1 cellular context compared by ENCODE assay signal in genomic region chr14:29028973-29029582, GRCh38.
TF ChIP-seq lines count a peak whose summit lies in the region.

No MANE protein-coding gene starts in this region.

TF ChIP-seq in HepG2, 621 proteins besides CTCF, POLR2A, EP300 and RAD21 (continued from another document and continues in another):
- TF ChIP-seq E2F1 (CRISPR knock-in tag; IDR thresholded peaks at IDR 0.05), result peak; percentile 80
- TF ChIP-seq JUND (CRISPR knock-in tag; IDR thresholded peaks at IDR 0.05), result peak; percentile 89
- 0 out of 2 replicates have a peak, but pooled peaks have one; percentile 91 for TF ChIP-seq ZNF569 (CRISPR knock-in tag; IDR thresholded peaks at IDR 0.05; ENCODE audit: borderline replicate concordance)
- no peak for TF ChIP-seq ZNF749 (CRISPR knock-in tag; IDR thresholded peaks at IDR 0.05; ENCODE audit: borderline replicate concordance)
- no peak for TF ChIP-seq ZNF496 (CRISPR knock-in tag; IDR thresholded peaks at IDR 0.05; ENCODE audit: insufficient replicate concordance)
- TF ChIP-seq ZNF788 (CRISPR knock-in tag; IDR thresholded peaks at IDR 0.05; ENCODE audit: borderline replicate concordance), result peak; percentile 98
- TF ChIP-seq ZNF484 (CRISPR knock-in tag; IDR thresholded peaks at IDR 0.05; ENCODE audit: borderline replicate concordance, low read depth), result no peak
- 0 out of 2 replicates have a peak, but pooled peaks have one; percentile 65 for TF ChIP-seq ZBTB8A (CRISPR knock-in tag; IDR thresholded peaks at IDR 0.05; ENCODE audit: borderline replicate concordance, low read depth)
- no peak for TF ChIP-seq NR1H2 (CRISPR knock-in tag; IDR thresholded peaks at IDR 0.05; ENCODE audit: borderline replicate concordance, low read depth)
- peak; percentile 78; the same call in 1 of the 2 replicates for TF ChIP-seq THRA (CRISPR knock-in tag; IDR thresholded peaks at IDR 0.05; ENCODE audit: borderline replicate concordance)
- TF ChIP-seq YY1 (IDR thresholded peaks at IDR 0.05; ENCODE audit: insufficient read depth, insufficient replicate concordance, low read depth, low read length), result peak; percentile 92
- TF ChIP-seq, protein P1, sequence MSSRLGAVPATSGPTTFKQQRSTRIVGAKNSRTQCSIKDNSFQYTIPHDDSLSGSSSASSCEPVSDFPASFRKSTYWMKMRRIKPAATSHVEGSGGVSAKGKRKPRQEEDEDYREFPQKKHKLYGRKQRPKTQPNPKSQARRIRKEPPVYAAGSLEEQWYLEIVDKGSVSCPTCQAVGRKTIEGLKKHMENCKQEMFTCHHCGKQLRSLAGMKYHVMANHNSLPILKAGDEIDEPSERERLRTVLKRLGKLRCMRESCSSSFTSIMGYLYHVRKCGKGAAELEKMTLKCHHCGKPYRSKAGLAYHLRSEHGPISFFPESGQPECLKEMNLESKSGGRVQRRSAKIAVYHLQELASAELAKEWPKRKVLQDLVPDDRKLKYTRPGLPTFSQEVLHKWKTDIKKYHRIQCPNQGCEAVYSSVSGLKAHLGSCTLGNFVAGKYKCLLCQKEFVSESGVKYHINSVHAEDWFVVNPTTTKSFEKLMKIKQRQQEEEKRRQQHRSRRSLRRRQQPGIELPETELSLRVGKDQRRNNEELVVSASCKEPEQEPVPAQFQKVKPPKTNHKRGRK (CRISPR knock-in tag; IDR thresholded peaks at IDR 0.05), result peak; percentile 90; the same call in 1 of the 2 replicates
- TF ChIP-seq, protein P2, sequence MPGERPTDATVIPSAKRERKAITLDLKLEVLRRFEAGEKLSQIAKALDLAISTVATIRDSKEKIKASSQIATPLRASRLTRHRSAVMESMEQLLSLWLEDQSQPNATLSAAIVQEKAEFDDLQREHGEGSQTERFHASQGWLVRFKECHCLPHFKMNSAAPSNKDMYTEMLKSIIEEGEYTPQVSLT (CRISPR knock-in tag; IDR thresholded peaks at IDR 0.05; ENCODE audit: borderline replicate concordance, low read depth), result no peak
- peak; percentile 83 for TF ChIP-seq SOX13 (IDR thresholded peaks at IDR 0.05)
- peak in 1 of 2 experiments; percentile 86; a peak in 2 of 4 replicates for TF ChIP-seq SOX13 (CRISPR knock-in tag; conservative IDR thresholded peaks at IDR 0.05 in 1 of 2, IDR thresholded peaks at IDR 0.05 in 1 of 2)
- TF ChIP-seq KMT2A (CRISPR knock-in tag; IDR thresholded peaks at IDR 0.05), result no peak
- 0 out of 2 replicates have a peak, but pooled peaks have one; percentile 31 for TF ChIP-seq ISX (CRISPR knock-in tag; conservative IDR thresholded peaks at IDR 0.05)
- peak; percentile 92 for TF ChIP-seq PHF5A (CRISPR knock-in tag; IDR thresholded peaks at IDR 0.05; ENCODE audit: low read depth, unreplicated experiment)
- TF ChIP-seq MEIS2 (CRISPR knock-in tag; IDR thresholded peaks at IDR 0.05), result peak; percentile 91
- no peak for TF ChIP-seq ZNF224 (CRISPR knock-in tag; IDR thresholded peaks at IDR 0.05)
- TF ChIP-seq HNRNPK (IDR thresholded peaks at IDR 0.05; ENCODE audit: low read depth, low read length, poor library complexity, severe bottlenecking), result no peak
- TF ChIP-seq, protein P3, sequence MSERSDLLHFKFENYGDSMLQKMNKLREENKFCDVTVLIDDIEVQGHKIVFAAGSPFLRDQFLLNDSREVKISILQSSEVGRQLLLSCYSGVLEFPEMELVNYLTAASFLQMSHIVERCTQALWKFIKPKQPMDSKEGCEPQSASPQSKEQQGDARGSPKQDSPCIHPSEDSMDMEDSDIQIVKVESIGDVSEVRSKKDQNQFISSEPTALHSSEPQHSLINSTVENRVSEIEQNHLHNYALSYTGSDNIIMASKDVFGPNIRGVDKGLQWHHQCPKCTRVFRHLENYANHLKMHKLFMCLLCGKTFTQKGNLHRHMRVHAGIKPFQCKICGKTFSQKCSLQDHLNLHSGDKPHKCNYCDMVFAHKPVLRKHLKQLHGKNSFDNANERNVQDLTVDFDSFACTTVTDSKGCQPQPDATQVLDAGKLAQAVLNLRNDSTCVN (CRISPR knock-in tag; IDR thresholded peaks at IDR 0.05; ENCODE audit: borderline replicate concordance), result peak; percentile 98
- peak; percentile 22; the same call in 1 of the 2 replicates for TF ChIP-seq TIGD3 (CRISPR knock-in tag; IDR thresholded peaks at IDR 0.05; ENCODE audit: borderline replicate concordance)
- TF ChIP-seq, protein P4, sequence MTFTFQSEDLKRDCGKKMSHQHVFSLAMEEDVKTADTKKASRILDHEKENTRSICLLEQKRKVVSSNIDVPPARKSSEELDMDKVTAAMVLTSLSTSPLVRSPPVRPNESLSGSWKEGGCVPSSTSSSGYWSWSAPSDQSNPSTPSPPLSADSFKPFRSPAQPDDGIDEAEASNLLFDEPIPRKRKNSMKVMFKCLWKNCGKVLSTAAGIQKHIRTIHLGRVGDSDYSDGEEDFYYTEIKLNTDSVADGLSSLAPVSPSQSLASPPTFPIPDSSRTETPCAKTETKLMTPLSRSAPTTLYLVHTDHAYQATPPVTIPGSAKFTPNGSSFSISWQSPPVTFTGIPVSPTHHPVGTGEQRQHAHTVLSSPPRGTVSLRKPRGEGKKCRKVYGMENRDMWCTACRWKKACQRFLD (CRISPR knock-in tag; IDR thresholded peaks at IDR 0.05; ENCODE audit: borderline replicate concordance), result no peak; the same call in 1 of the 2 replicates
- TF ChIP-seq, protein P5, sequence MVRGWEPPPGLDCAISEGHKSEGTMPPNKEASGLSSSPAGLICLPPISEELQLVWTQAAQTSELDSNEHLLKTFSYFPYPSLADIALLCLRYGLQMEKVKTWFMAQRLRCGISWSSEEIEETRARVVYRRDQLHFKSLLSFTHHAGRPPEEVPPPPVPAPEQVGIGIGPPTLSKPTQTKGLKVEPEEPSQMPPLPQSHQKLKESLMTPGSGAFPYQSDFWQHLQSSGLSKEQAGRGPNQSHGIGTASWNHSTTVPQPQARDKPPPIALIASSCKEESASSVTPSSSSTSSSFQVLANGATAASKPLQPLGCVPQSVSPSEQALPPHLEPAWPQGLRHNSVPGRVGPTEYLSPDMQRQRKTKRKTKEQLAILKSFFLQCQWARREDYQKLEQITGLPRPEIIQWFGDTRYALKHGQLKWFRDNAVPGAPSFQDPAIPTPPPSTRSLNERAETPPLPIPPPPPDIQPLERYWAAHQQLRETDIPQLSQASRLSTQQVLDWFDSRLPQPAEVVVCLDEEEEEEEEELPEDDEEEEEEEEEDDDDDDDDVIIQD (CRISPR knock-in tag; IDR thresholded peaks at IDR 0.05; ENCODE audit: low read depth), result peak; percentile 100
- no peak; the same call in 1 of the 2 replicates for TF ChIP-seq ZNF678 (CRISPR knock-in tag; IDR thresholded peaks at IDR 0.05)
- TF ChIP-seq KDM1A (CRISPR knock-in tag; IDR thresholded peaks at IDR 0.05), result peak; percentile 87
- peak; percentile 96 for TF ChIP-seq ZNF878 (CRISPR knock-in tag; IDR thresholded peaks at IDR 0.05)
- no peak for TF ChIP-seq ARNT (IDR thresholded peaks at IDR 0.05)
- no peak for TF ChIP-seq ZNF720 (CRISPR knock-in tag; IDR thresholded peaks at IDR 0.05)
- no peak for TF ChIP-seq ZIK1 (CRISPR knock-in tag; IDR thresholded peaks at IDR 0.05; ENCODE audit: borderline replicate concordance, low read depth)
- no peak for TF ChIP-seq NFIB (CRISPR knock-in tag; IDR thresholded peaks at IDR 0.05; ENCODE audit: borderline replicate concordance)
- TF ChIP-seq GMEB2 (CRISPR knock-in tag; IDR thresholded peaks at IDR 0.05; ENCODE audit: low read depth), result no peak
- TF ChIP-seq ZNF776 (CRISPR knock-in tag; IDR thresholded peaks at IDR 0.05), result no peak
- TF ChIP-seq E2F5 (CRISPR knock-in tag; conservative IDR thresholded peaks at IDR 0.05), result no peak; the same call in 1 of the 2 replicates
- peak; percentile 92 for TF ChIP-seq ZNF629 (CRISPR knock-in tag; conservative IDR thresholded peaks at IDR 0.05)
- peak; percentile 59; the same call in 1 of the 2 replicates for TF ChIP-seq MEIS1 (CRISPR knock-in tag; IDR thresholded peaks at IDR 0.05; ENCODE audit: borderline replicate concordance)
- peak; percentile 29; the same call in 1 of the 2 replicates for TF ChIP-seq ARNTL (CRISPR knock-in tag; IDR thresholded peaks at IDR 0.05)
- no peak; the same call in 1 of the 2 replicates for TF ChIP-seq AKNA (CRISPR knock-in tag; IDR thresholded peaks at IDR 0.05; ENCODE audit: borderline replicate concordance)
- peak; percentile 98 for TF ChIP-seq ZNF556 (CRISPR knock-in tag; IDR thresholded peaks at IDR 0.05; ENCODE audit: borderline replicate concordance)
- peak; percentile 60; the same call in 1 of the 2 replicates for TF ChIP-seq MBD4 (IDR thresholded peaks at IDR 0.05; ENCODE audit: borderline replicate concordance, low read length)
- TF ChIP-seq TFAP4 (IDR thresholded peaks at IDR 0.05; ENCODE audit: borderline replicate concordance, low read depth), result no peak
- peak; percentile 100 for TF ChIP-seq ZNF644 (CRISPR knock-in tag; IDR thresholded peaks at IDR 0.05; ENCODE audit: low read depth)
